In the genomic region with DNA sequence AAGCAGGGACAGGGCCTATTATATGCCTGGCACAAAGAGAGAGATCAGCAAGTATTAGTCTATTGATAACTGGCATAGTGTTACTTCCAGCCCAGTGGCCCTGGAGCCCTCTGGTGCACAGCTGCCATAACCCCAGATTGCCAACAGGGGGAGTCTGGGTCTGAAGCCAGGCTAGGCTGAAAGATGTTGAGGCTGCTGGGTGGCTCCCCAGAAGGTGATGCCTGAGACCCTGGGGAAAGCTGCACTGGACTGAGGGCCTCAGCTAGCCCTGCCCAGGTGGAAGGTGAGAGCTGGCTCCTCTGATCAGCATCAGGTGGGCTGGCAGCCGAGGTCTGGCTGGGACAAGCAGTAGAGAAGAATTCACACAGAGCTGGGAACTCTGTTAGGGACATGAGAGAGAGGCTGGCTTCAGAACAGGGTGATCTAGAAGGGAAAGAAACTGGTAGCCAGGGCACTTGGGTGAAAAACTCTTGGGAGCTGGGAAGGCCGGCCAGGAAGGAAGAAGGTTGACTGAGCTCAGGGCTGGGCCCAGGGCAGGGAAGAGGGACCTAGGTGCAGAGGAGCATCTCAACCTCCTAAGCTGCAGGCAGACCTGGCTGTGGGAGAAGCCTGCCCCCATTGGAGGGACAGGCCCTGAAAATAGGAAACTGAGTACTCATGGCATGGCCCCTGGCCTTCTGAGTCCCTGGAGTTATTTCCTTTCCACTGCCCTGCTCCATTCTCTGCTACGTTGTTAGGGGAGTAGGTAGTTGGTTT, we compare ENCODE assay signal across 8 cellular contexts. TPM values are rescaled to one million over a fixed set of nuclear protein-coding genes. Genes with fewer than 3 reads are reported as not detected.
DNase-seq lines count a peak whose midpoint lies in the region; ATAC-seq and TF ChIP-seq lines count a peak whose summit lies in the region.

No MANE protein-coding gene starts in this region.

- H3K9me3 ChIP-seq in GM23248 (ENCODE audit: low read depth), result no peaks in the 10 kb centered on the region
- H3K9me3 ChIP-seq in Karpas-422 (ENCODE audit: low read length), result no peaks in the 10 kb centered on the region
- H3K9me3 ChIP-seq in neutrophil, result no peaks in the 10 kb centered on the region
- no peaks in the 10 kb centered on the region for H3K9me3 ChIP-seq in aorta (ENCODE audit: control insufficient read depth, low read length)

- H3K4me2 ChIP-seq in GM23248 (ENCODE audit: unreplicated experiment), result no peak overlapping the region
- H3K4me2 ChIP-seq in Karpas-422 (ENCODE audit: low read depth, low read length, poor library complexity, severe bottlenecking), result no peak overlapping the region

- H3K9me2 ChIP-seq in GM23248 (ENCODE audit: insufficient read depth), result no peaks in the 10 kb centered on the region
- H3K9me2 ChIP-seq in Karpas-422 (replicated peaks; ENCODE audit: insufficient read depth, low read length), result no peaks in the 10 kb centered on the region

- no peaks in the 10 kb centered on the region for H3F3A ChIP-seq in GM23248 (ENCODE audit: insufficient read depth)

- WGBS in GM23248 (ENCODE audit: low coverage in 1 of 2, low lambda C conversion rate in 2 of 2, missing lambda C conversion rate in 2 of 2), 2 experiments, result 9 to 14% methylated on average over 3 of the region's 3 CpGs
- WGBS in aorta, 2 donors, result 36 to 41% methylated on average over 3 of the region's 3 CpGs

- in situ Hi-C loops in GM13976 (cut with MboI; ENCODE audit: low sequenced_read_pairs, unreplicated experiment) (no loop called here), GM23248 (cut with MboI) (no loop called here)

- H3K27me3 ChIP-seq in GM23248 (replicated peaks; ENCODE audit: insufficient read depth) (no peaks in the 10 kb centered on the region), Karpas-422 (ENCODE audit: low read length) (no peaks in the 10 kb centered on the region), neutrophil (no peaks in the 10 kb centered on the region), aorta (ENCODE audit: control insufficient read depth in 1 of 2, insufficient read depth in 2 of 2, low read length in 1 of 2) (no peaks in the 10 kb centered on the region)

- peak; percentile 52 for ATAC-seq in aorta (ENCODE audit: low FRiP score)

- intact Hi-C loops in aorta (cut with DNase I), result no loop called here

- H3K79me2 ChIP-seq in GM23248 (ENCODE audit: insufficient read depth), result no peaks in the 10 kb centered on the region
- H3K79me2 ChIP-seq in Karpas-422 (ENCODE audit: low read length), result no peaks in the 10 kb centered on the region

- H4K20me1 ChIP-seq in GM23248 (ENCODE audit: insufficient read depth) (no peaks in the 10 kb centered on the region), Karpas-422 (ENCODE audit: insufficient read depth, low read depth, low read length) (no peaks in the 10 kb centered on the region)

- H3K9ac ChIP-seq in GM23248, result no peak overlapping the region
- no peak overlapping the region for H3K9ac ChIP-seq in Karpas-422 (ENCODE audit: low read length)

- peak; percentile 78 for DNase-seq in GM13976 (ENCODE audit: low spot score)
- DNase-seq in GM23248, result peak; percentile 40
- peak; percentile 88 for DNase-seq in Karpas-422
- DNase-seq in activated CD4-positive, alpha-beta T cell treated with anti-CD3 and anti-CD28 coated beads for 48 hours, result peak; percentile 83
- DNase-seq in ecto neural progenitor cell (ENCODE audit: low spot score), result peak; percentile 75
- no peak for DNase-seq in aorta
- DNase-seq in GF-D8 (lab: John Stamatoyannopoulos, UW), result no peak

- TF ChIP-seq CTCF in GM13976 (IDR thresholded peaks at IDR 0.05; ENCODE audit: borderline replicate concordance, control extremely low read depth, extremely low read depth, insufficient read depth, missing control alignments) (peak; percentile 91), neutrophil (IDR thresholded peaks at IDR 0.05) (peak; percentile 28)

- H2AFZ ChIP-seq in GM23248, result no peak overlapping the region
- no peak overlapping the region for H2AFZ ChIP-seq in Karpas-422 (ENCODE audit: low read length)

- no peaks in the 10 kb centered on the region for H3K36me3 ChIP-seq in GM23248 (ENCODE audit: low read depth)
- H3K36me3 ChIP-seq in Karpas-422 (ENCODE audit: insufficient read depth, low read length), result no peaks in the 10 kb centered on the region
- no peaks in the 10 kb centered on the region for H3K36me3 ChIP-seq in neutrophil
- H3K36me3 ChIP-seq in aorta (ENCODE audit: control insufficient read depth in 1 of 2, insufficient read depth in 2 of 2, low read length in 1 of 2), result no peaks in the 10 kb centered on the region

- H3K4me1 ChIP-seq in GM23248 (ENCODE audit: insufficient read depth) (no peaks in the 10 kb centered on the region), Karpas-422 (ENCODE audit: low read length) (no peaks in the 10 kb centered on the region), neutrophil (ENCODE audit: control insufficient read depth in 1 of 2, insufficient read depth in 1 of 2, low read depth in 1 of 2, low read length in 1 of 2) (peaks cover 19% of the 10 kb centered on the region in 2 experiments), aorta (ENCODE audit: control insufficient read depth in 1 of 2, insufficient read depth in 2 of 2, low read length in 2 of 2) (no peaks in the 10 kb centered on the region)

- no peak overlapping the region for H3K27ac ChIP-seq in GM23248
- H3K27ac ChIP-seq in Karpas-422 (ENCODE audit: low read length), result no peak overlapping the region
- no peak overlapping the region for H3K27ac ChIP-seq in neutrophil
- no peak overlapping the region for H3K27ac ChIP-seq in aorta (ENCODE audit: low read depth in 1 of 2, low read length in 2 of 2)

- H3K4me3 ChIP-seq in GM23248, result no peak overlapping the region
- H3K4me3 ChIP-seq in Karpas-422 (ENCODE audit: low read length), result no peak overlapping the region
- no peak overlapping the region for H3K4me3 ChIP-seq in neutrophil (ENCODE audit: low read depth in 1 of 2, low read length in 1 of 2)
- H3K4me3 ChIP-seq in aorta (ENCODE audit: low read length in 2 of 2), result no peak overlapping the region

RNA-seq across cellular contexts. Expression of a gene that starts 3.9 kb away (rescaled TPM):
- not detected in 2 replicates for total RNA-seq in GM23248 (2014; rRNA removed; shearing (Covaris generic))
- polyA plus RNA-seq in GM23248 (2016; fragmentation: Nextera tagmentation; extraction: Ambion mirVana) (not detected in 2 replicates), aorta (1 to 10 TPM in 1 of 2 donors, not detected in 1; 2.6 TPM)
- total RNA-seq in Karpas-422 (2014; rRNA removed; shearing (Covaris generic); ENCODE audit: low replicate concordance), result not detected in 2 replicates
- 1 to 10 TPM in 1 of 2 donors, not detected in 1; 1.9 TPM for total RNA-seq in aorta

RNA-seq across cellular contexts. Expression of a gene that starts 28.4 kb away (rescaled TPM):
- total RNA-seq in GM23248 (2014; rRNA removed; shearing (Covaris generic)), result not detected in 2 replicates
- polyA plus RNA-seq in GM23248 (2016; fragmentation: Nextera tagmentation; extraction: Ambion mirVana), result not detected in 2 replicates
- total RNA-seq in Karpas-422 (2014; rRNA removed; shearing (Covaris generic); ENCODE audit: low replicate concordance), result not detected in 2 replicates
- total RNA-seq in aorta, result 1 to 10 TPM; 1.6 to 3.0 TPM
- 1 to 10 TPM in 1 of 2 donors, under 1 TPM in 1; 0.54 to 2.6 TPM for polyA plus RNA-seq in aorta

RNA-seq across cellular contexts. Expression of a gene that starts 29.6 kb away (rescaled TPM):
- total RNA-seq in GM23248 (2014; rRNA removed; shearing (Covaris generic)), result not detected in 2 replicates
- polyA plus RNA-seq in GM23248 (2016; fragmentation: Nextera tagmentation; extraction: Ambion mirVana), result not detected in 2 replicates
- total RNA-seq in Karpas-422 (2014; rRNA removed; shearing (Covaris generic); ENCODE audit: low replicate concordance), result not detected in 2 replicates
- total RNA-seq in aorta, result 10 to 100 TPM in 1 of 2 donors, 1 to 10 TPM in 1; 3.6 to 26.1 TPM
- polyA plus RNA-seq in aorta, result 1 to 10 TPM in 1 of 2 donors, not detected in 1; 1.0 TPM

Comparison
In these comparisons a context has a peak if more than half of its experiments do, and no peak if none do; other contexts are left out.
1. DNase-seq: peak in GM13976 (single experiment), GM23248 (single experiment), Karpas-422 (single experiment), activated CD4-positive, alpha-beta T cell treated with anti-CD3 and anti-CD28 coated beads for 48 hours (single experiment) and ecto neural progenitor cell (single experiment); none in aorta (0 of 2) and GF-D8 (single experiment).